Comparison of ENCODE assay signal across 18 cellular contexts in the genomic region with DNA sequence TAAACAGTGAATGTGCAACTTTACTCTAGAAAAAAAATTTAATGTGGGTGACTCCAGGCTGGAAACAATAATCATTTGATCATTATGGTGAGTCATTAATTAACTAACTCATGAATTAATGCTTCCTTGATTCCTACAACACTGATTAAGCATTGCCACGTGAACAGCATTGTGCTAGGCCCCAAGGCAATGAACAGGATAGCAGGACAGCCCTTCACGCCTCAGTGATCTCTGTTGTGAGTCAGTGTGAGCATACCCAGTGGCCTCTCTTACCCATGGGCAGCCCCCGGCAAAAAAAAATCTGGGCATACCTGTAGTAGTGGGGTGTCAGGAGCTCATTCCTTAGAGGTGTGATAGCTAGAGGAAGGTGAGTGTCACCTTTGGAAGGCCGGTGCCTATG.
DNase-seq lines count a peak whose midpoint lies in the region; ATAC-seq, FAIRE-seq and TF ChIP-seq lines count a peak whose summit lies in the region.
"Had no signal": no experiment of that assay in that cellular context is flagged by ENCODE, and none has a peak within 500 bp of the region (broad histone marks: within the 10 kb centered on the region; RNA-seq: fewer than 3 reads in every experiment).

No MANE protein-coding gene starts in this region.

- TF ChIP-seq POLR2A in transverse colon (IDR thresholded peaks at IDR 0.05), result no peak

- intact Hi-C loops in transverse colon (cut with DNase I; ENCODE audit: low total_unique reads), result loop anchor here (5.0 kb wide), 1 partner anchor 897 kb away; no protein-coding TSS in a partner anchor

- no peak for TF ChIP-seq EP300 in transverse colon (IDR thresholded peaks at IDR 0.05; ENCODE audit: low read depth)

- no peaks in the 10 kb centered on the region for H3K36me3 ChIP-seq in transverse colon
- H3K36me3 ChIP-seq: left lung, stomach had no signal

- DNase-seq in RCC 7860 (ENCODE audit: low spot score), result peak; percentile 85
- peak; percentile 29 for DNase-seq in fibroblast of gingiva (ENCODE audit: low read depth)
- peak; percentile 33 for DNase-seq in retina
- DNase-seq in stimulated activated naive CD8-positive, alpha-beta T cell treated with anti-CD3 and anti-CD28 coated beads, Interleukin-15, Interleukin-2, amounts not matched to agents 100 U/mL and 50 U/mL, for 24 hours, result no peak
- DNase-seq in NCI-H146 (lab: John Stamatoyannopoulos, UW), result no peak
- no peak for DNase-seq in occipital lobe (lab: John Stamatoyannopoulos, UW)
- no peak for DNase-seq in transverse colon
- DNase-seq: activated gamma-delta T cell; effector CD8-positive, alpha-beta T cell; left lung; natural killer cell; NCI-H2107; NK-92 treated with Interleukin-12 subunit alpha and Interleukin-12 subunit beta, amount 100 ng/mL, for 24 hours; stomach had no signal

- no peak for TF ChIP-seq CTCF in transverse colon (IDR thresholded peaks at IDR 0.05)

- in situ Hi-C loops in transverse colon (cut with MboI; ENCODE audit: low pct_ligation_motif_present in 1 of 4, low pct_unique_long_range_greater_than_20kb in 1 of 4, low sequenced_read_pairs in 3 of 4), result no loop called here

- peak; percentile 93 for FAIRE-seq in RCC 7860 (lab: Jason Lieb, UNC)

- H3K4me3 ChIP-seq in transverse colon, result no peak overlapping the region
- H3K4me3 ChIP-seq: heart left ventricle, left lung, SK-N-MC, stomach had no signal

- H3K27ac ChIP-seq in transverse colon, result no peak overlapping the region
- H3K27ac ChIP-seq: C4-2B, heart left ventricle, left lung, SK-N-MC, stomach had no signal

- H3K27me3 ChIP-seq in transverse colon, result no peaks in the 10 kb centered on the region
- H3K27me3 ChIP-seq: heart left ventricle, left lung, stomach had no signal

- peaks cover 0 to 13% (median 4%) of the 10 kb centered on the region in 4 donors for H3K4me1 ChIP-seq in transverse colon

- peak; percentile 48 for ATAC-seq in GM21786 (IDR thresholded peaks at IDR 0.05; ENCODE audit: unreplicated experiment)
- ATAC-seq in stimulated activated naive CD8-positive, alpha-beta T cell treated with anti-CD3 and anti-CD28 coated beads, Interleukin-15, Interleukin-2, amounts not matched to agents 100 U/mL and 50 U/mL, for 24 hours, result no peak
- ATAC-seq: heart left ventricle, left lung, natural killer cell had no signal

- WGBS in transverse colon (ENCODE audit: low coverage in 1 of 2), 2 donors, result 79 to 83% methylated on average over 1 to 4 of the region's 4 CpGs

- no peaks in the 10 kb centered on the region for H3K9me3 ChIP-seq in transverse colon
- H3K9me3 ChIP-seq: heart left ventricle, left lung, stomach had no signal

Comparison
In these comparisons a context has a peak if more than half of its experiments do, and no peak if none do; other contexts are left out.
1. DNase-seq: peak in RCC 7860 (single experiment), fibroblast of gingiva (single experiment) and retina (single experiment); none in stimulated activated naive CD8-positive, alpha-beta T cell treated with anti-CD3 and anti-CD28 coated beads, Interleukin-15, Interleukin-2, amounts not matched to agents 100 U/mL and 50 U/mL, for 24 hours (single experiment), NCI-H146 (single experiment), occipital lobe (single experiment) and transverse colon (single experiment).